Comparison of ENCODE assay signal across 10 cellular contexts in genomic region chr11:34251640-34251980, GRCh38.
DNase-seq lines count a peak whose midpoint lies in the region; FAIRE-seq and TF ChIP-seq lines count a peak whose summit lies in the region.
"Had no signal": no experiment of that assay in that cellular context is flagged by ENCODE, and none has a peak within 500 bp of the region (broad histone marks: within the 10 kb centered on the region; RNA-seq: fewer than 3 reads in every experiment).

No MANE protein-coding gene starts in this region.

- CTCF ChIA-PET in MCF 10A (lab: Yijun Ruan, JAX): interaction anchor here (1.1 to 1.4 kb wide), 4 partner anchors 8 to 216 kb away, joined by 3 to 4 read pairs (median 3); no protein-coding TSS in a partner anchor

- intact Hi-C loops in MCF 10A (cut with micrococcal nuclease) (loop anchor here (5.0 kb wide), 1 partner anchor 106 kb away; the partner anchor contains the start of gene ABTB2), breast epithelium (cut with DNase I; ENCODE audit: low total_unique reads) (no loop called here), uterus (cut with DNase I; ENCODE audit: low total_unique reads) (no loop called here)

- DNase-seq in MCF 10A (ENCODE audit: unreplicated experiment) (no peak), breast epithelium (ENCODE audit: low spot score in 2 of 2) (no peak), amniotic epithelial cell (ENCODE audit: low read depth) (peak; percentile 38), kidney glomerular epithelial cell (lab: John Stamatoyannopoulos, UW) (peak; percentile 33), uterus (no peak), GM12892 (ENCODE audit: insufficient read length) (no peak), NCI-H69 (lab: John Stamatoyannopoulos, UW) (no peak)
- no peak for DNase-seq in stimulated activated naive CD4-positive, alpha-beta T cell treated with Interleukin-2 at 50 U/mL for 16 hours (lab: John Stamatoyannopoulos, UW)
- DNase-seq: NCI-H1105 treated with DMSO at 0.1 percent for 48 hours, SHP77 had no signal

- H3K9me3 Mint-ChIP-seq in MCF 10A (ENCODE audit: unreplicated experiment): no peaks in the 10 kb centered on the region

- no peaks in the 10 kb centered on the region for H3K27me3 Mint-ChIP-seq in MCF 10A (ENCODE audit: insufficient read depth, unreplicated experiment)

- H3K27ac Mint-ChIP-seq in MCF 10A (ENCODE audit: low read depth, unreplicated experiment): peak overlapping the region; percentile 11

- TF ChIP-seq POLR2A in breast epithelium (IDR thresholded peaks at IDR 0.05): no peak
- TF ChIP-seq POLR2A in uterus (IDR thresholded peaks at IDR 0.05): no peak
- TF ChIP-seq POLR2A in GM12892 (IDR thresholded peaks at IDR 0.05; ENCODE audit: low read depth, low read length): no peak

- H3K27ac ChIP-seq in breast epithelium (no peak overlapping the region), uterus (peak overlapping the region; percentile 53 to 73)

- H3K27me3 ChIP-seq in breast epithelium (no peaks in the 10 kb centered on the region), uterus (no peaks in the 10 kb centered on the region)

- peaks cover 16% of the 10 kb centered on the region for H3K4me1 Mint-ChIP-seq in MCF 10A (ENCODE audit: insufficient read depth, unreplicated experiment)

- H3K9me3 ChIP-seq in breast epithelium: no peaks in the 10 kb centered on the region
- no peaks in the 10 kb centered on the region for H3K9me3 ChIP-seq in uterus

- TF ChIP-seq CTCF in MCF 10A (IDR thresholded peaks at IDR 0.05; ENCODE audit: unreplicated experiment) (no peak), breast epithelium (IDR thresholded peaks at IDR 0.05) (no peak), uterus (IDR thresholded peaks at IDR 0.05) (no peak)

- H3K4me3 ChIP-seq in breast epithelium: no peak overlapping the region
- H3K4me3 ChIP-seq in uterus: no peak overlapping the region

- no peaks in the 10 kb centered on the region for H3K4me1 ChIP-seq in breast epithelium
- peaks cover 0 to 12% of the 10 kb centered on the region in 2 donors for H3K4me1 ChIP-seq in uterus

- POLR2A ChIA-PET in MCF 10A (lab: Yijun Ruan, JAX): interaction anchor here (0.6 to 2.1 kb wide), 5 partner anchors 10 to 318 kb away, joined by 3 to 8 read pairs (median 4); no protein-coding TSS in a partner anchor

- H3K4me3 Mint-ChIP-seq in MCF 10A (ENCODE audit: unreplicated experiment): no peak overlapping the region

- no peaks in the 10 kb centered on the region for H3K36me3 Mint-ChIP-seq in MCF 10A (ENCODE audit: insufficient read depth, unreplicated experiment)

- no TSS peak for BruUV-seq in MCF 10A (replicated peaks; lab: Mats Ljungman, UMichigan)

- no peak for FAIRE-seq in GM12892 (lab: Jason Lieb, UNC)

- H3K36me3 ChIP-seq in breast epithelium (no peaks in the 10 kb centered on the region), uterus (no peaks in the 10 kb centered on the region)

Comparison
In these comparisons a context has a peak if more than half of its experiments do, and no peak if none do; other contexts are left out.
1. DNase-seq: peak in amniotic epithelial cell (single experiment) and kidney glomerular epithelial cell (single experiment); none in MCF 10A (single experiment), breast epithelium (0 of 2), uterus (0 of 2), GM12892 (single experiment), NCI-H69 (single experiment) and stimulated activated naive CD4-positive, alpha-beta T cell treated with Interleukin-2 at 50 U/mL for 16 hours (single experiment).
2. H3K27ac ChIP-seq: peak in uterus (2 of 2); none in breast epithelium (0 of 2).